ENCODE assay signal across 21 cellular contexts in genomic region chr9:104977580-104977979, GRCh38.
"Had no signal": no experiment of that assay in that cellular context is flagged by ENCODE, and none has a peak within 500 bp of the region (broad histone marks: within the 10 kb centered on the region; RNA-seq: fewer than 3 reads in every experiment).

No MANE protein-coding gene starts in this region.

- H3K36me3 ChIP-seq: brain microvascular endothelial cell, esophagus squamous epithelium, neutrophil, pancreas, sigmoid colon, spleen, upper lobe of right lung had no signal

- H3K9me3 ChIP-seq: esophagus squamous epithelium, neutrophil, pancreas, sigmoid colon, spleen, testis, upper lobe of right lung had no signal

- DNase-seq: activated CD4-positive, alpha-beta T cell treated with anti-CD3 and anti-CD28 coated beads, Interleukin-2, amount 10 ng/mL, durations not matched to agents 7 days and 5 days; activated CD8-positive, alpha-beta T cell treated with anti-CD3 and anti-CD28 coated beads, Interleukin-2, amount 10 ng/mL, durations not matched to agents 7 days and 5 days; activated effector memory CD4-positive, alpha-beta T cell treated with Interleukin-2 at 50 U/mL for 16 hours; activated naive CD4-positive, alpha-beta T cell treated with anti-CD3 and anti-CD28 coated beads, Interleukin-2, amount 50 U/mL, for 16 hours; activated T-cell treated with anti-CD3 and anti-CD28 coated beads, Interleukin-2, amount 50 U/mL, for 4 hours; aorta; brain microvascular endothelial cell; effector CD4-positive, alpha-beta T cell; esophagus squamous epithelium; immature natural killer cell; pancreas; sigmoid colon; spleen; stimulated activated CD4-positive, alpha-beta T cell treated with anti-CD3 and anti-CD28 coated beads, Interleukin-4, amount 100 ng/mL, for 4 hours; testis; upper lobe of right lung had no signal

- H3K9me3 Mint-ChIP-seq: activated CD4-positive, alpha-beta T cell treated with anti-CD3 and anti-CD28 coated beads, Interleukin-2, amount 10 ng/mL, durations not matched to agents 7 days and 5 days; activated T-cell treated with anti-CD3 and anti-CD28 coated beads, Interleukin-2, amount 50 U/mL, for 4 hours; central memory CD8-positive, alpha-beta T cell; immature natural killer cell; natural killer cell treated with Interleukin-12 subunit alpha and Interleukin-12 subunit beta and Interleukin-15 and Interleukin-18, amount 100 ng/mL, for 72 hours; stimulated activated memory B cell treated with anti-CD40 and anti-IgM and Interleukin-4, amounts not matched to agents 10 μg/mL and 1 μg/mL and 100 μg/mL, for 72 hours; T-helper 2 cell treated with Interferon-gamma antibody and Interleukin-4, amounts not matched to agents 5 μg/mL and 100 μg/mL, for 36 hours had no signal

- H3K4me3 Mint-ChIP-seq: activated CD4-positive, alpha-beta T cell treated with anti-CD3 and anti-CD28 coated beads, Interleukin-2, amount 10 ng/mL, durations not matched to agents 7 days and 5 days; activated CD8-positive, alpha-beta T cell treated with anti-CD3 and anti-CD28 coated beads, Interleukin-2, amount 10 ng/mL, durations not matched to agents 7 days and 5 days; activated T-cell treated with anti-CD3 and anti-CD28 coated beads, Interleukin-2, amount 50 U/mL, for 4 hours; central memory CD8-positive, alpha-beta T cell; immature natural killer cell; natural killer cell treated with Interleukin-12 subunit alpha and Interleukin-12 subunit beta and Interleukin-15 and Interleukin-18, amount 100 ng/mL, for 72 hours; stimulated activated memory B cell treated with anti-CD40 and anti-IgM and Interleukin-4, amounts not matched to agents 10 μg/mL and 1 μg/mL and 100 μg/mL, for 72 hours; T-helper 2 cell treated with Interferon-gamma antibody and Interleukin-4, amounts not matched to agents 5 μg/mL and 100 μg/mL, for 36 hours had no signal

- H3K36me3 Mint-ChIP-seq: immature natural killer cell; natural killer cell treated with Interleukin-12 subunit alpha and Interleukin-12 subunit beta and Interleukin-15 and Interleukin-18, amount 100 ng/mL, for 72 hours; stimulated activated memory B cell treated with anti-CD40 and anti-IgM and Interleukin-4, amounts not matched to agents 10 μg/mL and 1 μg/mL and 100 μg/mL, for 72 hours had no signal

- ATAC-seq: activated CD8-positive, alpha-beta T cell treated with anti-CD3 and anti-CD28 coated beads, Interleukin-2, amount 10 ng/mL, durations not matched to agents 7 days and 5 days; activated T-cell treated with anti-CD3 and anti-CD28 coated beads, Interleukin-2, amount 50 U/mL, for 4 hours; natural killer cell treated with Interleukin-12 subunit alpha and Interleukin-12 subunit beta and Interleukin-15 and Interleukin-18, amount 100 ng/mL, for 72 hours; pancreas; stimulated activated memory B cell treated with anti-CD40 and anti-IgM and Interleukin-4, amounts not matched to agents 10 μg/mL and 1 μg/mL and 100 μg/mL, for 72 hours; upper lobe of right lung had no signal

- H3K4me3 ChIP-seq: esophagus squamous epithelium, pancreas, sigmoid colon, spleen, testis, upper lobe of right lung had no signal

- H3K4me1 ChIP-seq: pancreas, upper lobe of right lung had no signal

- H3K4me1 Mint-ChIP-seq: central memory CD8-positive, alpha-beta T cell; stimulated activated memory B cell treated with anti-CD40 and anti-IgM and Interleukin-4, amounts not matched to agents 10 μg/mL and 1 μg/mL and 100 μg/mL, for 72 hours had no signal

- H3K27me3 ChIP-seq: brain microvascular endothelial cell, esophagus squamous epithelium, neutrophil, pancreas, sigmoid colon, spleen, testis, upper lobe of right lung had no signal

- H3K27ac Mint-ChIP-seq: activated CD4-positive, alpha-beta T cell treated with anti-CD3 and anti-CD28 coated beads, Interleukin-2, amount 10 ng/mL, durations not matched to agents 7 days and 5 days; activated CD8-positive, alpha-beta T cell treated with anti-CD3 and anti-CD28 coated beads, Interleukin-2, amount 10 ng/mL, durations not matched to agents 7 days and 5 days; immature natural killer cell; natural killer cell treated with Interleukin-12 subunit alpha and Interleukin-12 subunit beta and Interleukin-15 and Interleukin-18, amount 100 ng/mL, for 72 hours; stimulated activated memory B cell treated with anti-CD40 and anti-IgM and Interleukin-4, amounts not matched to agents 10 μg/mL and 1 μg/mL and 100 μg/mL, for 72 hours; T-helper 2 cell treated with Interferon-gamma antibody and Interleukin-4, amounts not matched to agents 5 μg/mL and 100 μg/mL, for 36 hours had no signal

- H3K27ac ChIP-seq: brain microvascular endothelial cell, neutrophil, pancreas, spleen, testis, upper lobe of right lung had no signal
